ENCODE assay signal across 9 cellular contexts in the genomic region with DNA sequence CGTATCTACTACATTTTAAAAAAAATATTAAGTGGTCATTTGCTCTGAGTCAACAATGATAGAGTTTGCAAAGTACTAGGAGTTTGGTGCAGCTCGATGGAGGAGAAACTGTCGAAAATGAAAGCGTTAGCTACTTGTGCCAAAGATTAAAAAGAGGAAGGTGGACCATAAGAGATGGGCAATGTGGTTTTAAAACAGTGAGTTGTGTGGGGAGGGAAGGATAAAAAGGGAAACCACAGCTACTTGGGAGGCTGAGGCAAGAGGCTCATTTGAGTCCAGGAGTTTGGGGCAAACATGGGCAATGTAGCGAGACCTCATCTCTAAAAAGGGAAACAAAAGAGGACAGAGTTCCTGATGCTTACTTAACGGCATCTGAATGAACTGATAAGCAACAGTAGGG. TPM values are rescaled to one million over a fixed set of nuclear protein-coding genes. Genes with fewer than 3 reads are reported as not detected.
DNase-seq lines count a peak whose midpoint lies in the region; ATAC-seq and TF ChIP-seq lines count a peak whose summit lies in the region.
"Had no signal": no experiment of that assay in that cellular context is flagged by ENCODE, and none has a peak within 500 bp of the region (broad histone marks: within the 10 kb centered on the region; RNA-seq: fewer than 3 reads in every experiment).

No MANE protein-coding gene starts in this region.

- H3K27ac ChIP-seq in hepatocyte: no peak overlapping the region

- no peak overlapping the region for H3K27ac Mint-ChIP-seq in activated T-helper 2 cell treated with anti-CD3 and anti-CD28 coated beads, Interferon-gamma antibody, Interleukin-2, Interleukin-4, amounts not matched to agents 10 μg/mL and 5 μg/mL and 100 μg/mL, durations not matched to agents 14 hours and 24 hours and 36 hours

- TF ChIP-seq CTCF in GM13976 (IDR thresholded peaks at IDR 0.05; ENCODE audit: borderline replicate concordance, control extremely low read depth, extremely low read depth, insufficient read depth, missing control alignments) (no peak), hepatocyte (IDR thresholded peaks at IDR 0.05; ENCODE audit: poor library complexity) (no peak)

- H3K36me3 ChIP-seq in hepatocyte (replicated peaks; ENCODE audit: insufficient read depth, low read depth): no peaks in the 10 kb centered on the region

- H3K4me3 Mint-ChIP-seq in activated T-helper 2 cell treated with anti-CD3 and anti-CD28 coated beads, Interferon-gamma antibody, Interleukin-2, Interleukin-4, amounts not matched to agents 10 μg/mL and 5 μg/mL and 100 μg/mL, durations not matched to agents 14 hours and 24 hours and 36 hours (ENCODE audit: low read depth): peak overlapping the region; percentile 6

- intact Hi-C loops in activated T-helper 2 cell treated with anti-CD3 and anti-CD28 coated beads, Interferon-gamma antibody, Interleukin-2, Interleukin-4, amounts not matched to agents 10 μg/mL and 5 μg/mL and 100 μg/mL, durations not matched to agents 14 hours and 24 hours and 36 hours (cut with micrococcal nuclease): no loop called here

- no peaks in the 10 kb centered on the region for H3K9me3 ChIP-seq in hepatocyte (ENCODE audit: low read depth)

- 90% methylated on average over 6 of the region's 6 CpGs for WGBS in hepatocyte (ENCODE audit: low lambda C conversion rate, missing lambda C conversion rate)

- H3K4me2 ChIP-seq in hepatocyte: no peak overlapping the region

- H3K36me3 Mint-ChIP-seq in activated T-helper 2 cell treated with anti-CD3 and anti-CD28 coated beads, Interferon-gamma antibody, Interleukin-2, Interleukin-4, amounts not matched to agents 10 μg/mL and 5 μg/mL and 100 μg/mL, durations not matched to agents 14 hours and 24 hours and 36 hours (ENCODE audit: low read depth): no peaks in the 10 kb centered on the region

- no peaks in the 10 kb centered on the region for H3K79me2 ChIP-seq in hepatocyte

- DNase-seq in GM13976 (ENCODE audit: low spot score) (peak; percentile 12), C1 segment of cervical spinal cord (lab: John Stamatoyannopoulos, UW) (no peak), NCI-H1105 treated with DMSO at 0.1 percent for 48 hours (lab: John Stamatoyannopoulos, UW) (no peak), hepatocyte (ENCODE audit: low spot score) (no peak), NCI-H446 treated with DMSO at 0.1 percent for 48 hours (lab: John Stamatoyannopoulos, UW) (no peak)
- DNase-seq in activated T-helper 2 cell treated with anti-CD3 and anti-CD28 coated beads, Interferon-gamma antibody, Interleukin-2, Interleukin-4, amounts not matched to agents 10 μg/mL and 5 μg/mL and 100 μg/mL, durations not matched to agents 14 hours and 24 hours and 36 hours (ENCODE audit: low spot score): no peak
- DNase-seq: foreskin melanocyte had no signal

- no peaks in the 10 kb centered on the region for H3K4me1 ChIP-seq in hepatocyte (ENCODE audit: insufficient read depth)

- H3K4me3 ChIP-seq in hepatocyte: no peak overlapping the region

- ATAC-seq in GM21390 (IDR thresholded peaks at IDR 0.05; ENCODE audit: unreplicated experiment): peak; percentile 97
- peak; percentile 88 for ATAC-seq in HG03432 (IDR thresholded peaks at IDR 0.05; ENCODE audit: unreplicated experiment)

- H3K9me3 Mint-ChIP-seq in activated T-helper 2 cell treated with anti-CD3 and anti-CD28 coated beads, Interferon-gamma antibody, Interleukin-2, Interleukin-4, amounts not matched to agents 10 μg/mL and 5 μg/mL and 100 μg/mL, durations not matched to agents 14 hours and 24 hours and 36 hours: no peaks in the 10 kb centered on the region

- H4K20me1 ChIP-seq in hepatocyte (ENCODE audit: insufficient read depth, poor library complexity, severe bottlenecking): no peaks in the 10 kb centered on the region

- peaks cover 7% of the 10 kb centered on the region for H3K4me1 Mint-ChIP-seq in activated T-helper 2 cell treated with anti-CD3 and anti-CD28 coated beads, Interferon-gamma antibody, Interleukin-2, Interleukin-4, amounts not matched to agents 10 μg/mL and 5 μg/mL and 100 μg/mL, durations not matched to agents 14 hours and 24 hours and 36 hours (ENCODE audit: low read depth)

- no peaks in the 10 kb centered on the region for H3K9me2 ChIP-seq in hepatocyte (replicated peaks; ENCODE audit: insufficient read depth)

- no peak overlapping the region for H2AFZ ChIP-seq in hepatocyte

- peaks cover 29% of the 10 kb centered on the region for H3K27me3 Mint-ChIP-seq in activated T-helper 2 cell treated with anti-CD3 and anti-CD28 coated beads, Interferon-gamma antibody, Interleukin-2, Interleukin-4, amounts not matched to agents 10 μg/mL and 5 μg/mL and 100 μg/mL, durations not matched to agents 14 hours and 24 hours and 36 hours (ENCODE audit: low read depth)

- H3K27me3 ChIP-seq in hepatocyte: no peaks in the 10 kb centered on the region

- in situ Hi-C loops in GM13976 (cut with MboI; ENCODE audit: low sequenced_read_pairs, unreplicated experiment): no loop called here

RNA-seq across cellular contexts. Expression of gene STRAP, which starts 18.2 kb away (rescaled TPM):
- 144 TPM in 2 replicates for total RNA-seq in activated T-helper 2 cell treated with anti-CD3 and anti-CD28 coated beads, Interferon-gamma antibody, Interleukin-2, Interleukin-4, amounts not matched to agents 10 μg/mL and 5 μg/mL and 100 μg/mL, durations not matched to agents 14 hours and 24 hours and 36 hours
- total RNA-seq in hepatocyte: 133 and 154 TPM in 2 replicates
- polyA plus RNA-seq in hepatocyte: 198 and 202 TPM in 2 replicates

RNA-seq across cellular contexts. Expression of gene DERA, which starts 47.1 kb away (rescaled TPM):
- total RNA-seq in activated T-helper 2 cell treated with anti-CD3 and anti-CD28 coated beads, Interferon-gamma antibody, Interleukin-2, Interleukin-4, amounts not matched to agents 10 μg/mL and 5 μg/mL and 100 μg/mL, durations not matched to agents 14 hours and 24 hours and 36 hours: 21.4 and 21.9 TPM in 2 replicates
- 64.7 and 66.2 TPM in 2 replicates for total RNA-seq in hepatocyte
- polyA plus RNA-seq in hepatocyte: 50.6 and 57.2 TPM in 2 replicates
